ENCODE assay signal across 10 cellular contexts in the genomic region with DNA sequence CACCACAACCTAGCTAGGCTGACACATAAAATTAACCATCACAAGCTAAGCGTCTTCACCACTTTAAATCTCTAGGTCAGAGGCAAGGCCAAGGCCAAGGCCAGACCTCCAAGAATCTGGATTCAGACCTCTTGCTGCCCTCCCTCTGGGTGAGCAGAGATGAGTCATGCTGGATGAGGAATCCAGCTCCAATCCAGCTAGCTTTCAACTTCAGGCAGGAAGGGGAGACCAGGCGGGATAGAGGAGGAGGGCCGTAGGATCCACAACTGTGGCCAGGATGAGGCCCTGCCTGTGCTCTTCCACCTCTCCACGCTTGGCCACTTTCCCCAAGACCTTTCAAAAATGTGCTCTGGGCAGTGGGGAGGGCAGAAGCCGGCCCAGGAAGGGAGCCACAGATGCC. TPM values are rescaled to one million over a fixed set of nuclear protein-coding genes. Genes with fewer than 3 reads are reported as not detected.
DNase-seq lines count a peak whose midpoint lies in the region; ATAC-seq, FAIRE-seq and TF ChIP-seq lines count a peak whose summit lies in the region.
"Had no signal": no experiment of that assay in that cellular context is flagged by ENCODE, and none has a peak within 500 bp of the region (broad histone marks: within the 10 kb centered on the region; RNA-seq: fewer than 3 reads in every experiment).

No MANE protein-coding gene starts in this region.

- no peaks in the 10 kb centered on the region for H3K36me3 Mint-ChIP-seq in mesothelial cell of epicardium

- no peaks in the 10 kb centered on the region for H3K79me2 ChIP-seq in endothelial cell of umbilical vein (ENCODE audit: control insufficient read depth, insufficient read depth, low read length)

- TF ChIP-seq POLR2A in endothelial cell of umbilical vein (IDR thresholded peaks at IDR 0.05; ENCODE audit: low read depth, low read length): no peak

- no peaks in the 10 kb centered on the region for H3K27me3 ChIP-seq in MG63
- no peaks in the 10 kb centered on the region for H3K27me3 ChIP-seq in endothelial cell of umbilical vein (ENCODE audit: control insufficient read depth in 2 of 2, insufficient read depth in 2 of 2, low read length in 2 of 2)

- peaks cover 8% of the 10 kb centered on the region for H3K4me1 ChIP-seq in endothelial cell of umbilical vein (ENCODE audit: control insufficient read depth, extremely low read depth, insufficient read depth, low read length)

- H3K9me3 ChIP-seq in MG63 (no peaks in the 10 kb centered on the region), endothelial cell of umbilical vein (replicated peaks; ENCODE audit: control insufficient read depth, insufficient read depth, low read length) (no peaks in the 10 kb centered on the region)

- peak overlapping the region; percentile 60 for H3K27ac ChIP-seq in endothelial cell of umbilical vein (ENCODE audit: insufficient read depth, low read depth, low read length)

- H3K36me3 ChIP-seq in MG63 (no peaks in the 10 kb centered on the region), endothelial cell of umbilical vein (ENCODE audit: control insufficient read depth in 2 of 2, extremely low read depth in 1 of 2, insufficient read depth in 2 of 2, low read length in 2 of 2) (no peaks in the 10 kb centered on the region)

- no peaks in the 10 kb centered on the region for H3K9me1 ChIP-seq in endothelial cell of umbilical vein (replicated peaks; ENCODE audit: control insufficient read depth, extremely low read depth, insufficient read depth, low read length)

- TF ChIP-seq CTCF in endothelial cell of umbilical vein (IDR thresholded peaks at IDR 0.05; ENCODE audit: extremely low read depth in 1 of 2, insufficient read depth in 1 of 2, low read depth in 1 of 2, low read length in 2 of 2) (no peak), mesothelial cell of epicardium (IDR thresholded peaks at IDR 0.05; ENCODE audit: unreplicated experiment) (no peak)

- H2AFZ ChIP-seq in endothelial cell of umbilical vein (ENCODE audit: low read depth, low read length): peak overlapping the region; percentile 80

- BruUV-seq in endothelial cell of umbilical vein (replicated peaks; lab: Mats Ljungman, UMichigan): no TSS peak

- DNase-seq in 8988T (peak; percentile 78), MG63 (peak; percentile 84), endothelial cell of umbilical vein (ENCODE audit: low read depth, low spot score) (peak; percentile 84), mesothelial cell of epicardium (ENCODE audit: low spot score in 2 of 2, unreplicated experiment in 2 of 2) (no peak), NCI-H510A (lab: John Stamatoyannopoulos, UW) (no peak)
- DNase-seq: AML-193 had no signal

- peaks cover 13% of the 10 kb centered on the region for H3K4me1 Mint-ChIP-seq in mesothelial cell of epicardium

- peak; percentile 100 for FAIRE-seq in endothelial cell of umbilical vein (lab: Jason Lieb, UNC)
- FAIRE-seq: keratinocyte had no signal

- POLR2A ChIA-PET in endothelial cell of umbilical vein (lab: Charles Lee): no interaction called here

- dilution Hi-C loops in endothelial cell of umbilical vein (cut with MboI; ENCODE audit: extremely low pct_ligation_motif_present, low sequenced_read_pairs): no loop called here

- ATAC-seq in GM19467 (IDR thresholded peaks at IDR 0.05; ENCODE audit: unreplicated experiment): no peak
- no peak for ATAC-seq in HG03045 (IDR thresholded peaks at IDR 0.05; ENCODE audit: unreplicated experiment)
- no peak for ATAC-seq in GM21825 (IDR thresholded peaks at IDR 0.05; ENCODE audit: unreplicated experiment)

- no peak overlapping the region for H3K4me3 ChIP-seq in MG63
- H3K4me3 ChIP-seq in endothelial cell of umbilical vein (replicated peaks in 1 of 3; ENCODE audit: insufficient read depth in 1 of 3, low read depth in 1 of 3, low read length in 3 of 3): no peak overlapping the region

- H4K20me1 ChIP-seq in endothelial cell of umbilical vein (replicated peaks; ENCODE audit: control insufficient read depth, extremely low read depth, insufficient read depth, low read length): no peaks in the 10 kb centered on the region

- no peak overlapping the region for H3K4me3 Mint-ChIP-seq in mesothelial cell of epicardium

- no peak overlapping the region for H3K4me2 ChIP-seq in endothelial cell of umbilical vein (ENCODE audit: insufficient read depth, low read length)

- peak overlapping the region; percentile 19 for H3K9ac ChIP-seq in endothelial cell of umbilical vein (replicated peaks; ENCODE audit: extremely low read depth, insufficient read depth, low read length)

- peak overlapping the region; percentile 50 for H3K27ac Mint-ChIP-seq in mesothelial cell of epicardium

- H3K9me3 Mint-ChIP-seq in mesothelial cell of epicardium: no peaks in the 10 kb centered on the region

- H3K27me3 Mint-ChIP-seq in mesothelial cell of epicardium (ENCODE audit: low read depth): no peaks in the 10 kb centered on the region

- intact Hi-C loops in endothelial cell of umbilical vein (cut with micrococcal nuclease): loop anchor here (1.0 kb wide), 1 partner anchor 9 kb away; no protein-coding TSS in a partner anchor

- CTCF ChIA-PET in endothelial cell of umbilical vein (lab: Charles Lee): interaction anchor here (0.8 to 1.3 kb wide), 5 partner anchors 12 to 44 kb away, joined by 3 to 13 read pairs (median 6); no protein-coding TSS in a partner anchor

TF ChIP-seq in endothelial cell of umbilical vein, 7 proteins besides CTCF, POLR2A, EP300 and RAD21:
- TF ChIP-seq FOS (IDR thresholded peaks at IDR 0.05; ENCODE audit: borderline replicate concordance, insufficient read depth, low read length) (peak; percentile 90), MYC (IDR thresholded peaks at IDR 0.05; ENCODE audit: low read depth, low read length) (no peak), JUN (IDR thresholded peaks at IDR 0.05; ENCODE audit: borderline replicate concordance, insufficient read depth, insufficient read length, low read depth) (peak; percentile 82), POLR2AphosphoS5 (IDR thresholded peaks at IDR 0.05; ENCODE audit: insufficient read depth, low read depth, low read length) (peak; percentile 30)
- TF ChIP-seq, protein P1, sequence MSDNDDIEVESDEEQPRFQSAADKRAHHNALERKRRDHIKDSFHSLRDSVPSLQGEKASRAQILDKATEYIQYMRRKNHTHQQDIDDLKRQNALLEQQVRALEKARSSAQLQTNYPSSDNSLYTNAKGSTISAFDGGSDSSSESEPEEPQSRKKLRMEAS (IDR thresholded peaks at IDR 0.05; ENCODE audit: insufficient read depth, insufficient read length): no peak

RNA-seq across cellular contexts. Expression of a gene that starts 14.7 kb away (rescaled TPM):
- total RNA-seq in MG63 (2014; rRNA removed; shearing (Covaris generic); ENCODE audit: low replicate concordance): 0.03 TPM in 1 of 2 replicates, not detected in the other
- total RNA-seq in endothelial cell of umbilical vein: 2.9 and 3.7 TPM in 2 replicates
- polyA plus RNA-seq in endothelial cell of umbilical vein: 6.1 and 8.1 TPM in 2 replicates
- 4.3 and 5.4 TPM in 2 replicates for polyA plus RNA-seq in endothelial cell of umbilical vein (2011; cell fraction: cytosol; rRNA removed)
- polyA plus RNA-seq in endothelial cell of umbilical vein (2011; cell fraction: nucleus; rRNA removed): 5.9 and 6.9 TPM in 2 replicates
- 1.5 and 3.1 TPM in 2 replicates for polyA plus RNA-seq in endothelial cell of umbilical vein (2012)
- polyA minus RNA-seq in endothelial cell of umbilical vein: 4.6 and 5.7 TPM in 2 replicates
- polyA minus RNA-seq in endothelial cell of umbilical vein (2011; cell fraction: cytosol; rRNA and poly(A)+ RNA removed): 0.92 TPM
- polyA minus RNA-seq in endothelial cell of umbilical vein (2011; cell fraction: nucleus; rRNA and poly(A)+ RNA removed): 3.8 and 7.3 TPM in 2 replicates
- 4.0 to 4.5 TPM (median 4.3 TPM) in 3 replicates for total RNA-seq in mesothelial cell of epicardium
- polyA plus RNA-seq: keratinocyte had no signal

Comparison
In these comparisons a context has a peak if more than half of its experiments do, and no peak if none do; other contexts are left out.
1. DNase-seq: peak in 8988T (single experiment), MG63 (single experiment) and endothelial cell of umbilical vein (single experiment); none in mesothelial cell of epicardium (0 of 2) and NCI-H510A (single experiment).